ENCODE assay signal across 1 cellular context in genomic region chr6:159060107-159060506, GRCh38.
TF ChIP-seq lines count a peak whose summit lies in the region.

No MANE protein-coding gene starts in this region.

TF ChIP-seq in IMR-90, 13 proteins besides CTCF, POLR2A, EP300 and RAD21 (continued from another document):
- TF ChIP-seq SMC3 (IDR thresholded peaks at IDR 0.05; ENCODE audit: low read depth, low read length): no peak
